In genomic region chr12:127893875-127894635, GRCh38 we compare ENCODE assay signal across 12 cellular contexts.
DNase-seq lines count a peak whose midpoint lies in the region; ATAC-seq, FAIRE-seq and TF ChIP-seq lines count a peak whose summit lies in the region.
"Had no signal": no experiment of that assay in that cellular context is flagged by ENCODE, and none has a peak within 500 bp of the region (broad histone marks: within the 10 kb centered on the region; RNA-seq: fewer than 3 reads in every experiment).

No MANE protein-coding gene starts in this region.

- H3K4me1 Mint-ChIP-seq in activated CD8-positive, alpha-beta T cell treated with anti-CD3 and anti-CD28 coated beads, Interleukin-2, amount 10 ng/mL, durations not matched to agents 7 days and 5 days (ENCODE audit: low read depth), result no peaks in the 10 kb centered on the region
- H3K4me1 Mint-ChIP-seq: CD4-positive, alpha-beta memory T cell had no signal

- H3K36me3 ChIP-seq in A673 (ENCODE audit: insufficient read depth, low read length, poor library complexity, severe bottlenecking) (no peaks in the 10 kb centered on the region), kidney (ENCODE audit: control insufficient read depth in 1 of 2, insufficient read depth in 2 of 2, low read length in 2 of 2) (no peaks in the 10 kb centered on the region)
- H3K36me3 ChIP-seq: SJSA1 had no signal

- H3K36me3 Mint-ChIP-seq in activated CD8-positive, alpha-beta T cell treated with anti-CD3 and anti-CD28 coated beads, Interleukin-2, amount 10 ng/mL, durations not matched to agents 7 days and 5 days (ENCODE audit: low read depth), result no peaks in the 10 kb centered on the region
- H3K36me3 Mint-ChIP-seq: CD4-positive, alpha-beta memory T cell had no signal

- CTCF ChIA-PET in A673 (lab: Charles Lee), result no interaction called here
- CTCF ChIA-PET in activated CD8-positive, alpha-beta T cell treated with anti-CD3 and anti-CD28 coated beads, Interleukin-2, amount 10 ng/mL, durations not matched to agents 7 days and 5 days (lab: Charles Lee), result no interaction called here

- H3K9me3 ChIP-seq in A673 (ENCODE audit: low read depth, low read length, poor library complexity, severe bottlenecking) (no peaks in the 10 kb centered on the region), kidney (ENCODE audit: control insufficient read depth in 1 of 2, low read length in 2 of 2) (no peaks in the 10 kb centered on the region)
- H3K9me3 ChIP-seq: SJSA1 had no signal

- no peak overlapping the region for H3K4me3 Mint-ChIP-seq in activated CD8-positive, alpha-beta T cell treated with anti-CD3 and anti-CD28 coated beads, Interleukin-2, amount 10 ng/mL, durations not matched to agents 7 days and 5 days
- H3K4me3 Mint-ChIP-seq: CD4-positive, alpha-beta memory T cell had no signal

- no peaks in the 10 kb centered on the region for H3K27me3 Mint-ChIP-seq in activated CD8-positive, alpha-beta T cell treated with anti-CD3 and anti-CD28 coated beads, Interleukin-2, amount 10 ng/mL, durations not matched to agents 7 days and 5 days (ENCODE audit: low read depth)
- H3K27me3 Mint-ChIP-seq: CD4-positive, alpha-beta memory T cell had no signal

- H3K9ac ChIP-seq in kidney (ENCODE audit: low read length in 2 of 2), result no peak overlapping the region

- POLR2A ChIA-PET in A673 (lab: Charles Lee; ENCODE audit: low non-redundant PET), result no interaction called here
- POLR2A ChIA-PET in activated CD8-positive, alpha-beta T cell treated with anti-CD3 and anti-CD28 coated beads, Interleukin-2, amount 10 ng/mL, durations not matched to agents 7 days and 5 days (lab: Charles Lee), result no interaction called here

- no TSS peak for BruUV-seq in A673 (replicated peaks; lab: Mats Ljungman, UMichigan)

- TF ChIP-seq CTCF in A673 (conservative IDR thresholded peaks at IDR 0.05; ENCODE audit: low read depth, low read length), result peak; percentile 51
- TF ChIP-seq CTCF in HFF-Myc (IDR thresholded peaks at IDR 0.05; ENCODE audit: low read depth, low read length, missing control alignments), result peak; percentile 14
- peak; percentile 8 for TF ChIP-seq CTCF in kidney (IDR thresholded peaks at IDR 0.05; ENCODE audit: borderline replicate concordance, extremely low read depth, insufficient read depth)

- no peak for ATAC-seq in esophagus mucosa
- no peak for ATAC-seq in GM21367 (IDR thresholded peaks at IDR 0.05; ENCODE audit: unreplicated experiment)
- ATAC-seq in activated CD8-positive, alpha-beta T cell treated with anti-CD3 and anti-CD28 coated beads, Interleukin-2, amount 10 ng/mL, durations not matched to agents 7 days and 5 days, result no peak

- DNase-seq in A673 (ENCODE audit: low spot score) (peak; percentile 11), HFF-Myc (ENCODE audit: extremely low read depth, low read depth) (no peak), SW480 (ENCODE audit: low spot score) (peak; percentile 8), kidney (no peak)
- no peak for DNase-seq in activated CD8-positive, alpha-beta T cell treated with anti-CD3 and anti-CD28 coated beads, Interleukin-2, amount 10 ng/mL, durations not matched to agents 7 days and 5 days
- no peak for DNase-seq in activated naive CD4-positive, alpha-beta T cell treated with Interleukin-2 at 50 U/mL for 16 hours
- DNase-seq: activated CD8-positive, alpha-beta memory T cell treated with anti-CD3 and anti-CD28 coated beads, Interleukin-2, amount 50 U/mL, for 48 hours; CD4-positive, alpha-beta memory T cell; cerebellar nuclear complex had no signal

- no peak for FAIRE-seq in kidney (lab: Jason Lieb, UNC)

- no peaks in the 10 kb centered on the region for H3K27me3 ChIP-seq in A673 (replicated peaks; ENCODE audit: insufficient read depth, low read depth, low read length, poor library complexity)
- H3K27me3 ChIP-seq: SJSA1 had no signal

- intact Hi-C loops in A673 (cut with micrococcal nuclease; ENCODE audit: unreplicated experiment) (no loop called here), kidney (cut with DNase I) (no loop called here)

- H3K27ac Mint-ChIP-seq in activated CD8-positive, alpha-beta T cell treated with anti-CD3 and anti-CD28 coated beads, Interleukin-2, amount 10 ng/mL, durations not matched to agents 7 days and 5 days, result no peak overlapping the region
- H3K27ac Mint-ChIP-seq: CD4-positive, alpha-beta memory T cell had no signal

- H3K27ac ChIP-seq in A673 (ENCODE audit: low read depth, low read length, poor library complexity, severe bottlenecking) (no peak overlapping the region), kidney (ENCODE audit: low read depth in 2 of 2, low read length in 2 of 2) (no peak overlapping the region)
- H3K27ac ChIP-seq: SJSA1 had no signal

- peaks cover 8% of the 10 kb centered on the region for H3K9me3 Mint-ChIP-seq in activated CD8-positive, alpha-beta T cell treated with anti-CD3 and anti-CD28 coated beads, Interleukin-2, amount 10 ng/mL, durations not matched to agents 7 days and 5 days (ENCODE audit: insufficient read depth)

- H3K4me3 ChIP-seq in A673 (ENCODE audit: low read depth, low read length, poor library complexity, severe bottlenecking), result no peak overlapping the region
- no peak overlapping the region for H3K4me3 ChIP-seq in HFF-Myc (replicated peaks; ENCODE audit: low read depth, low read length)
- no peak overlapping the region for H3K4me3 ChIP-seq in kidney (ENCODE audit: low read length in 2 of 2)
- H3K4me3 ChIP-seq: SJSA1 had no signal

- H3K4me1 ChIP-seq in A673 (ENCODE audit: insufficient read depth, low read length, poor library complexity, severe bottlenecking) (no peaks in the 10 kb centered on the region), kidney (ENCODE audit: control insufficient read depth in 1 of 2, insufficient read depth in 1 of 2, low read depth in 1 of 2, low read length in 2 of 2) (no peaks in the 10 kb centered on the region)
- H3K4me1 ChIP-seq: SJSA1 had no signal

Comparison
In these comparisons a context has a peak if more than half of its experiments do, and no peak if none do; other contexts are left out.
1. DNase-seq: peak in A673 (single experiment) and SW480 (single experiment); none in HFF-Myc (single experiment), kidney (single experiment), activated CD8-positive, alpha-beta T cell treated with anti-CD3 and anti-CD28 coated beads, Interleukin-2, amount 10 ng/mL, durations not matched to agents 7 days and 5 days (single experiment) and activated naive CD4-positive, alpha-beta T cell treated with Interleukin-2 at 50 U/mL for 16 hours (single experiment).
2. Peak in every context shown above with its lines, with median percentiles within 50 percentile points of each other: CTCF ChIP-seq.